Comparison of ENCODE assay signal across 8 cellular contexts in the genomic region with DNA sequence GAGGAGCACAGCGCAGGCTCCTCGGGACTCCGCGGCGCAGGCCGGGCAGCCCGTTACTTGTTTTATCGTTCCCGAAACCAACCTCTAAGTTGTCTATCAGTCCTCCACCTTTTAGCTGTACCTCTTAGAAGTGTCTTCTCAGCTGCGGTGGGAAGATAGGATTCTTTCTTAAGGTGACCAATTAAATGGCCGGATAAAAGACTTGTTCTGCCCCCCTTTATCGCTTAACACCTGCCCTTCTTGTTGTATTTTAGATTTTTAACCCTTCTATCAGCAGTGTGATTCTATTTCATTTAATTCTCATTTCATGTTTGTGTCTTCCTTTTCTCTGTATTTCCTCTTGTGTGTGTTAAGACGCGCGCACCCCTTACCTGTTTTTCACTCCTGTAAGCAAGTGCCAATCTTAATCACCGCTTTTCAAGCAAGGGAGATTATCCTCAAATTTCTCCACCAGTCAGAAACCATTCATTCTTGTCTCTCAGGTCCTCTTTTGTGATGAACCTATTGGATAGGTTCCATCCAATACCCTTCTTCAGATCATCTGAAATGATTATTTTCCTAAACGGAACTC. TPM values are rescaled to one million over a fixed set of nuclear protein-coding genes. Genes with fewer than 3 reads are reported as not detected.
DNase-seq lines count a peak whose midpoint lies in the region; ATAC-seq, FAIRE-seq and TF ChIP-seq lines count a peak whose summit lies in the region.

No MANE protein-coding gene starts in this region.

- H3K9me3 ChIP-seq in CD4-positive, CD25-positive, alpha-beta regulatory T cell (ENCODE audit: control insufficient read depth in 2 of 2, low read length in 2 of 2) = no peaks in the 10 kb centered on the region

- peak in 1 of 2 donors; percentile 43 for ATAC-seq in CD4-positive, CD25-positive, alpha-beta regulatory T cell (ENCODE audit: low read depth in 2 of 2)
- ATAC-seq in GM19025 (IDR thresholded peaks at IDR 0.05; ENCODE audit: low read depth, unreplicated experiment) = peak; percentile 44
- ATAC-seq in HG03460 (IDR thresholded peaks at IDR 0.05; ENCODE audit: unreplicated experiment) = peak; percentile 51
- peak; percentile 17 for ATAC-seq in activated CD8-positive, alpha-beta T cell treated with anti-CD3 and anti-CD28 coated beads for 36 hours
- peak; percentile 73 for ATAC-seq in stimulated activated naive CD8-positive, alpha-beta T cell treated with anti-CD3 and anti-CD28 coated beads, Interleukin-15, amount 100 ng/mL, for 72 hours

- no peak for TF ChIP-seq CTCF in activated CD8-positive, alpha-beta T cell treated with anti-CD3 and anti-CD28 coated beads for 36 hours (IDR thresholded peaks at IDR 0.05)

- no peaks in the 10 kb centered on the region for H3K9me3 Mint-ChIP-seq in CD4-positive, CD25-positive, alpha-beta regulatory T cell
- H3K9me3 Mint-ChIP-seq in activated CD8-positive, alpha-beta T cell treated with anti-CD3 and anti-CD28 coated beads for 36 hours = no peaks in the 10 kb centered on the region
- H3K9me3 Mint-ChIP-seq in stimulated activated naive CD8-positive, alpha-beta T cell treated with anti-CD3 and anti-CD28 coated beads, Interleukin-15, amount 100 ng/mL, for 72 hours = no peaks in the 10 kb centered on the region

- peak overlapping the region; percentile 82 for H3K27ac ChIP-seq in CD4-positive, CD25-positive, alpha-beta regulatory T cell (ENCODE audit: insufficient read depth, low read length, poor library complexity, severe bottlenecking)

- H3K4me3 Mint-ChIP-seq in CD4-positive, CD25-positive, alpha-beta regulatory T cell = peak overlapping the region; percentile 92 to 98 (median 93)
- H3K4me3 Mint-ChIP-seq in activated CD8-positive, alpha-beta T cell treated with anti-CD3 and anti-CD28 coated beads for 36 hours = peak overlapping the region; percentile 91
- H3K4me3 Mint-ChIP-seq in stimulated activated naive CD8-positive, alpha-beta T cell treated with anti-CD3 and anti-CD28 coated beads, Interleukin-15, amount 100 ng/mL, for 72 hours = peak overlapping the region; percentile 98 to 99

- H3K36me3 Mint-ChIP-seq in CD4-positive, CD25-positive, alpha-beta regulatory T cell = peaks cover 5% of the 10 kb centered on the region
- H3K36me3 Mint-ChIP-seq in activated CD8-positive, alpha-beta T cell treated with anti-CD3 and anti-CD28 coated beads for 36 hours (ENCODE audit: low read depth) = peaks cover 42% of the 10 kb centered on the region

- no peak for DNase-seq in CD4-positive, CD25-positive, alpha-beta regulatory T cell
- DNase-seq in activated CD8-positive, alpha-beta T cell treated with anti-CD3 and anti-CD28 coated beads for 36 hours = peak; percentile 35
- DNase-seq in stimulated activated naive CD8-positive, alpha-beta T cell treated with anti-CD3 and anti-CD28 coated beads, Interleukin-15, amount 100 ng/mL, for 72 hours = no peak
- DNase-seq in NCI-H1417 treated with DMSO at 0.1 percent for 48 hours (lab: John Stamatoyannopoulos, UW) (no peak), RCC 7860 (ENCODE audit: low spot score) (no peak)

- peaks cover 23 to 56% (median 38%) of the 10 kb centered on the region in 4 donors for H3K4me1 Mint-ChIP-seq in CD4-positive, CD25-positive, alpha-beta regulatory T cell
- H3K4me1 Mint-ChIP-seq in activated CD8-positive, alpha-beta T cell treated with anti-CD3 and anti-CD28 coated beads for 36 hours (ENCODE audit: low read depth) = peaks cover 42% of the 10 kb centered on the region
- peaks cover 47% of the 10 kb centered on the region for H3K4me1 Mint-ChIP-seq in stimulated activated naive CD8-positive, alpha-beta T cell treated with anti-CD3 and anti-CD28 coated beads, Interleukin-15, amount 100 ng/mL, for 72 hours

- no peaks in the 10 kb centered on the region for H3K27me3 Mint-ChIP-seq in CD4-positive, CD25-positive, alpha-beta regulatory T cell
- no peaks in the 10 kb centered on the region for H3K27me3 Mint-ChIP-seq in activated CD8-positive, alpha-beta T cell treated with anti-CD3 and anti-CD28 coated beads for 36 hours
- H3K27me3 Mint-ChIP-seq in stimulated activated naive CD8-positive, alpha-beta T cell treated with anti-CD3 and anti-CD28 coated beads, Interleukin-15, amount 100 ng/mL, for 72 hours = no peaks in the 10 kb centered on the region

- no peak for FAIRE-seq in RCC 7860 (lab: Jason Lieb, UNC)

- POLR2A ChIA-PET in activated CD8-positive, alpha-beta T cell treated with anti-CD3 and anti-CD28 coated beads for 36 hours (lab: Charles Lee) = interaction anchor here (0.8 to 2.0 kb wide), 13 partner anchors 11 to 732 kb away, joined by 3 to 8 read pairs (median 4); a partner anchor contains a TSS

- intact Hi-C loops in activated CD8-positive, alpha-beta T cell treated with anti-CD3 and anti-CD28 coated beads for 36 hours (cut with micrococcal nuclease) = loop anchor here (10.0 kb wide), 1 partner anchor 732 kb away; a partner anchor contains a TSS

- CTCF ChIA-PET in activated CD8-positive, alpha-beta T cell treated with anti-CD3 and anti-CD28 coated beads for 36 hours (lab: Charles Lee) = interaction anchor here (0.8 to 4.0 kb wide), 6 partner anchors 11 to 466 kb away, joined by 3 to 21 read pairs (median 11); a partner anchor contains a TSS

- H3K27me3 ChIP-seq in CD4-positive, CD25-positive, alpha-beta regulatory T cell (ENCODE audit: control insufficient read depth, insufficient read depth, low read length) = no peaks in the 10 kb centered on the region

- H3K4me1 ChIP-seq in CD4-positive, CD25-positive, alpha-beta regulatory T cell (ENCODE audit: control insufficient read depth, insufficient read depth, low read length, poor library complexity, severe bottlenecking) = peaks cover 27% of the 10 kb centered on the region

- no peaks in the 10 kb centered on the region for H3K36me3 ChIP-seq in CD4-positive, CD25-positive, alpha-beta regulatory T cell (ENCODE audit: control insufficient read depth, insufficient read depth, low read length)

- H3K27ac Mint-ChIP-seq in CD4-positive, CD25-positive, alpha-beta regulatory T cell = peak overlapping the region; percentile 93 to 96 (median 95)
- H3K27ac Mint-ChIP-seq in activated CD8-positive, alpha-beta T cell treated with anti-CD3 and anti-CD28 coated beads for 36 hours = peak overlapping the region; percentile 97
- peak overlapping the region; percentile 100 for H3K27ac Mint-ChIP-seq in stimulated activated naive CD8-positive, alpha-beta T cell treated with anti-CD3 and anti-CD28 coated beads, Interleukin-15, amount 100 ng/mL, for 72 hours

- H3K4me3 ChIP-seq in CD4-positive, CD25-positive, alpha-beta regulatory T cell (ENCODE audit: low read depth, low read length) = peak overlapping the region; percentile 79
- peak overlapping the region; percentile 69 for H3K4me3 ChIP-seq in iPS-11a (ENCODE audit: low read depth, low read length)

RNA-seq across cellular contexts. Expression of a gene that starts 0.3 kb away (rescaled TPM):
- total RNA-seq in CD4-positive, CD25-positive, alpha-beta regulatory T cell = 24.1 TPM
- 10 to 100 TPM in 3 of 4 donors, 1 to 10 TPM in 1; 9.7 to 17.7 (median 13.1) TPM for polyA plus RNA-seq in CD4-positive, CD25-positive, alpha-beta regulatory T cell
- total RNA-seq in activated CD8-positive, alpha-beta T cell treated with anti-CD3 and anti-CD28 coated beads for 36 hours = 10 to 100 TPM; 35.6 to 40.2 TPM

RNA-seq across cellular contexts. Expression of a gene that starts 22.8 kb away (rescaled TPM):
- total RNA-seq in CD4-positive, CD25-positive, alpha-beta regulatory T cell = 14.7 TPM
- polyA plus RNA-seq in CD4-positive, CD25-positive, alpha-beta regulatory T cell = 10 to 100 TPM; 34.9 to 44.6 (median 39.4) TPM
- 10 to 100 TPM; 17.0 to 19.4 TPM for total RNA-seq in activated CD8-positive, alpha-beta T cell treated with anti-CD3 and anti-CD28 coated beads for 36 hours

RNA-seq across cellular contexts. Expression of a gene that starts 57.4 kb away (rescaled TPM):
- 1.7 TPM for total RNA-seq in CD4-positive, CD25-positive, alpha-beta regulatory T cell
- polyA plus RNA-seq in CD4-positive, CD25-positive, alpha-beta regulatory T cell = 1 to 10 TPM; 1.7 to 2.7 (median 2.5) TPM
- total RNA-seq in activated CD8-positive, alpha-beta T cell treated with anti-CD3 and anti-CD28 coated beads for 36 hours = 1 to 10 TPM; 1.9 to 2.4 TPM
